19 cellular contexts compared by ENCODE assay signal in the genomic region with DNA sequence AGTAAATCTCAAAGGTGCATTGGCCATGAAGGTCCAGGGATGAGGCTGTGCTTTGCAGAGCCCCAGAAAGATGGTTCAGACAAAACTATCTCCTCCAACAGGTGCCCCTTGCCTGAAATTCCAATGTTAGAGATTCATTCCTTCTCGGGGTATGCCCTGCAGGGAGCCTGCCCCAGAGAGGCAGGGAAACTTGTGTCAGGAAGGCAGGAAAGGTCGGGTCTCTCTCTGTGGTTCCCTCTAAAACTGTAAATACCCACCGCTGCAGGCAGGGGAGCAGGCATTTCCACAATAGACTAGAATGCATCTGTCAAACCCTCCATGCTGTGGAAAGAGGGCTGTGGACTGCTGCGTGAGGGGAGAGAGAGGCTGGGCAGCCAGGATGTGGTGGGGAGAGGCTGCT.
DNase-seq lines count a peak whose midpoint lies in the region; ATAC-seq, FAIRE-seq and TF ChIP-seq lines count a peak whose summit lies in the region.
"Had no signal": no experiment of that assay in that cellular context is flagged by ENCODE, and none has a peak within 500 bp of the region (broad histone marks: within the 10 kb centered on the region; RNA-seq: fewer than 3 reads in every experiment).

No MANE protein-coding gene starts in this region.

- TF ChIP-seq POLR2A in Peyer's patch (IDR thresholded peaks at IDR 0.05) (no peak), stomach (IDR thresholded peaks at IDR 0.05) (no peak)

- TF ChIP-seq RAD21 in Ishikawa (IDR thresholded peaks at IDR 0.05; ENCODE audit: low read depth): no peak

- H3K36me3 ChIP-seq in Peyer's patch: no peaks in the 10 kb centered on the region
- no peaks in the 10 kb centered on the region for H3K36me3 ChIP-seq in kidney epithelial cell (ENCODE audit: control insufficient read depth, insufficient read depth, low read length)
- no peaks in the 10 kb centered on the region for H3K36me3 ChIP-seq in stomach
- H3K36me3 ChIP-seq in kidney (ENCODE audit: control insufficient read depth in 1 of 2, insufficient read depth in 2 of 2, low read length in 2 of 2): no peaks in the 10 kb centered on the region
- H3K36me3 ChIP-seq: BE2C, SJSA1 had no signal

- H3K27me3 ChIP-seq in Peyer's patch (no peaks in the 10 kb centered on the region), kidney epithelial cell (ENCODE audit: control insufficient read depth, insufficient read depth, low read length) (peaks cover 33% of the 10 kb centered on the region), stomach (peaks cover 0 to 34% (median 18%) of the 10 kb centered on the region in 3 donors)

- DNase-seq in Peyer's patch: peak in 1 of 3 donors; percentile 30
- no peak for DNase-seq in kidney epithelial cell (ENCODE audit: low read depth)
- no peak for DNase-seq in stomach
- DNase-seq in activated CD4-positive, alpha-beta T cell treated with anti-CD3 and anti-CD28 coated beads, Interleukin-2, amount 50 U/mL, for 4 hours: no peak
- no peak for DNase-seq in kidney
- DNase-seq: BE2C; cerebellar nuclear complex; foreskin fibroblast; left cardiac atrium; NCI-H1436 treated with DMSO at 0.1 percent for 48 hours; NCI-H446 treated with DMSO at 0.1 percent for 48 hours; stimulated activated CD4-positive, alpha-beta T cell treated with anti-CD3 and anti-CD28 coated beads, Interleukin-2, amount 100 ng/mL, for 48 hours had no signal

- H3K4me3 ChIP-seq in Peyer's patch: no peak overlapping the region
- H3K4me3 ChIP-seq in kidney epithelial cell (ENCODE audit: low read depth, low read length): no peak overlapping the region
- peak overlapping the region in 1 of 4 donors; percentile 5 for H3K4me3 ChIP-seq in stomach
- H3K4me3 ChIP-seq in kidney (ENCODE audit: low read length in 2 of 2): no peak overlapping the region
- H3K4me3 ChIP-seq: SJSA1 had no signal

- H3K27ac ChIP-seq in Peyer's patch (peak overlapping the region in 3 of 4 donors; percentile 49 to 83 (median 80)), stomach (peak overlapping the region; percentile 73 to 90 (median 87)), kidney (ENCODE audit: low read depth in 2 of 2, low read length in 2 of 2) (peak overlapping the region in 1 of 2 donors; percentile 23)
- H3K27ac ChIP-seq: KMS-11, SJSA1 had no signal

- no peak for FAIRE-seq in kidney (lab: Jason Lieb, UNC)
- FAIRE-seq: D721Med had no signal

- TF ChIP-seq CTCF in Peyer's patch (IDR thresholded peaks at IDR 0.05): no peak
- peak; percentile 2 for TF ChIP-seq CTCF in kidney epithelial cell (IDR thresholded peaks at IDR 0.05; ENCODE audit: insufficient read depth, low read length, poor library complexity, severe bottlenecking)
- no peak for TF ChIP-seq CTCF in stomach (IDR thresholded peaks at IDR 0.05)
- no peak for TF ChIP-seq CTCF in kidney (IDR thresholded peaks at IDR 0.05; ENCODE audit: borderline replicate concordance, extremely low read depth, insufficient read depth)

- no peak for TF ChIP-seq EP300 in Ishikawa (IDR thresholded peaks at IDR 0.05; ENCODE audit: borderline replicate concordance)
- no peak for TF ChIP-seq EP300 in stomach (IDR thresholded peaks at IDR 0.05)

- no peaks in the 10 kb centered on the region for H3K9me3 ChIP-seq in Peyer's patch
- no peaks in the 10 kb centered on the region for H3K9me3 ChIP-seq in stomach
- H3K9me3 ChIP-seq in kidney (ENCODE audit: control insufficient read depth in 1 of 2, low read length in 2 of 2): no peaks in the 10 kb centered on the region
- H3K9me3 ChIP-seq: BE2C, SJSA1 had no signal

- H3K9ac ChIP-seq in kidney (ENCODE audit: low read length in 2 of 2): no peak overlapping the region
- H3K9ac ChIP-seq: KMS-11 had no signal

- WGBS in stomach, 5 donors: 43 to 51% (median 45%) methylated on average over 4 of the region's 4 CpGs

- H3K4me1 ChIP-seq in Peyer's patch (peaks cover 0 to 45% (median 3%) of the 10 kb centered on the region in 4 donors), stomach (peaks cover 39 to 92% (median 83%) of the 10 kb centered on the region in 4 donors), kidney (ENCODE audit: control insufficient read depth in 1 of 2, insufficient read depth in 1 of 2, low read depth in 1 of 2, low read length in 2 of 2) (peaks cover 3 to 18% of the 10 kb centered on the region in 2 donors)
- H3K4me1 ChIP-seq: BE2C had no signal

- no peak for ATAC-seq in GM18870 (IDR thresholded peaks at IDR 0.05; ENCODE audit: unreplicated experiment)
- ATAC-seq: activated CD4-positive, CD25-positive, alpha-beta regulatory T cell treated with anti-CD3 and anti-CD28 coated beads, Interleukin-2, amount 50 U/mL, for 24 hours; activated T-helper 17 cell treated with anti-CD3 and anti-CD28 coated beads, Interleukin-2, amount 50 U/mL, for 72 hours had no signal

- intact Hi-C loops in stomach (cut with DNase I; ENCODE audit: low total_unique reads): no loop called here
- intact Hi-C loops in kidney (cut with DNase I): no loop called here

TF ChIP-seq in Ishikawa, 13 proteins besides CTCF, POLR2A, EP300 and RAD21:
- TF ChIP-seq ZBTB7A (IDR thresholded peaks at IDR 0.05; ENCODE audit: low read depth): 0 out of 2 replicates have a peak, but pooled peaks have one; percentile 14
- TF ChIP-seq, protein P1, sequence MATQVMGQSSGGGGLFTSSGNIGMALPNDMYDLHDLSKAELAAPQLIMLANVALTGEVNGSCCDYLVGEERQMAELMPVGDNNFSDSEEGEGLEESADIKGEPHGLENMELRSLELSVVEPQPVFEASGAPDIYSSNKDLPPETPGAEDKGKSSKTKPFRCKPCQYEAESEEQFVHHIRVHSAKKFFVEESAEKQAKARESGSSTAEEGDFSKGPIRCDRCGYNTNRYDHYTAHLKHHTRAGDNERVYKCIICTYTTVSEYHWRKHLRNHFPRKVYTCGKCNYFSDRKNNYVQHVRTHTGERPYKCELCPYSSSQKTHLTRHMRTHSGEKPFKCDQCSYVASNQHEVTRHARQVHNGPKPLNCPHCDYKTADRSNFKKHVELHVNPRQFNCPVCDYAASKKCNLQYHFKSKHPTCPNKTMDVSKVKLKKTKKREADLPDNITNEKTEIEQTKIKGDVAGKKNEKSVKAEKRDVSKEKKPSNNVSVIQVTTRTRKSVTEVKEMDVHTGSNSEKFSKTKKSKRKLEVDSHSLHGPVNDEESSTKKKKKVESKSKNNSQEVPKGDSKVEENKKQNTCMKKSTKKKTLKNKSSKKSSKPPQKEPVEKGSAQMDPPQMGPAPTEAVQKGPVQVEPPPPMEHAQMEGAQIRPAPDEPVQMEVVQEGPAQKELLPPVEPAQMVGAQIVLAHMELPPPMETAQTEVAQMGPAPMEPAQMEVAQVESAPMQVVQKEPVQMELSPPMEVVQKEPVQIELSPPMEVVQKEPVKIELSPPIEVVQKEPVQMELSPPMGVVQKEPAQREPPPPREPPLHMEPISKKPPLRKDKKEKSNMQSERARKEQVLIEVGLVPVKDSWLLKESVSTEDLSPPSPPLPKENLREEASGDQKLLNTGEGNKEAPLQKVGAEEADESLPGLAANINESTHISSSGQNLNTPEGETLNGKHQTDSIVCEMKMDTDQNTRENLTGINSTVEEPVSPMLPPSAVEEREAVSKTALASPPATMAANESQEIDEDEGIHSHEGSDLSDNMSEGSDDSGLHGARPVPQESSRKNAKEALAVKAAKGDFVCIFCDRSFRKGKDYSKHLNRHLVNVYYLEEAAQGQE (IDR thresholded peaks at IDR 0.05; ENCODE audit: low read depth): no peak
